7 cellular contexts compared by ENCODE assay signal in genomic region chr2:58258456-58258855, GRCh38. TPM values are rescaled to one million over a fixed set of nuclear protein-coding genes. Genes with fewer than 3 reads are reported as not detected.
DNase-seq lines count a peak whose midpoint lies in the region; ATAC-seq lines count a peak whose summit lies in the region.
"Not testable (repeated sequence)": the region's sequence is repeated elsewhere in the genome, so short reads cannot be mapped to it uniquely, and the experiment has no call there.

No MANE protein-coding gene starts in this region.

- H3K4me3 ChIP-seq in Jurkat, Clone E6-1 (ENCODE audit: low read length), result not testable (repeated sequence)

- not testable (repeated sequence) for H3K9me3 Mint-ChIP-seq in activated naive CD8-positive, alpha-beta T cell treated with anti-CD3 and anti-CD28 coated beads for 36 hours

- not testable (repeated sequence) for H3K4me1 Mint-ChIP-seq in activated naive CD8-positive, alpha-beta T cell treated with anti-CD3 and anti-CD28 coated beads for 36 hours

- not testable (repeated sequence) for H3K4me3 Mint-ChIP-seq in activated naive CD8-positive, alpha-beta T cell treated with anti-CD3 and anti-CD28 coated beads for 36 hours

- ATAC-seq in GM18861 (IDR thresholded peaks at IDR 0.05; ENCODE audit: unreplicated experiment), result peak; percentile 70
- peak; percentile 86 for ATAC-seq in GM21717 (IDR thresholded peaks at IDR 0.05; ENCODE audit: unreplicated experiment)
- ATAC-seq in HG03045 (IDR thresholded peaks at IDR 0.05; ENCODE audit: unreplicated experiment), result peak; percentile 66

- H3K36me3 Mint-ChIP-seq in activated naive CD8-positive, alpha-beta T cell treated with anti-CD3 and anti-CD28 coated beads for 36 hours, result not testable (repeated sequence)

- not testable (repeated sequence) for H3K27ac Mint-ChIP-seq in activated naive CD8-positive, alpha-beta T cell treated with anti-CD3 and anti-CD28 coated beads for 36 hours

- DNase-seq in Jurkat, Clone E6-1 (ENCODE audit: low read depth, low spot score), result peak; percentile 26
- peak; percentile 6 to 27 for DNase-seq in activated CD4-positive, alpha-beta T cell treated with anti-CD3 and anti-CD28 coated beads, Interleukin-2, amount 50 U/mL, for 48 hours
- DNase-seq in activated naive CD8-positive, alpha-beta T cell treated with anti-CD3 and anti-CD28 coated beads for 36 hours, result peak; percentile 22
- DNase-seq in stimulated activated CD4-positive, alpha-beta T cell treated with anti-CD3 and anti-CD28 coated beads, TNF-alpha, amount 100 ng/mL, for 48 hours (ENCODE audit: low read depth in 3 of 3), result peak in 2 of 3 donors; percentile 4 to 12

- not testable (repeated sequence) for H3K27me3 Mint-ChIP-seq in activated naive CD8-positive, alpha-beta T cell treated with anti-CD3 and anti-CD28 coated beads for 36 hours

RNA-seq across cellular contexts. Expression of gene FANCL, which starts 17.3 kb away (rescaled TPM):
- polyA plus RNA-seq in Jurkat, Clone E6-1 (2012; ENCODE audit: insufficient read depth, insufficient read length), result 24.8 TPM
- total RNA-seq in activated naive CD8-positive, alpha-beta T cell treated with anti-CD3 and anti-CD28 coated beads for 36 hours, result 10 to 100 TPM; 19.1 to 20.6 TPM
